9 cellular contexts compared by ENCODE assay signal in genomic region chr10:91887900-91888225, GRCh38. TPM values are rescaled to one million over a fixed set of nuclear protein-coding genes. Genes with fewer than 3 reads are reported as not detected.
DNase-seq lines count a peak whose midpoint lies in the region; ATAC-seq and TF ChIP-seq lines count a peak whose summit lies in the region.
"Had no signal": no experiment of that assay in that cellular context is flagged by ENCODE, and none has a peak within 500 bp of the region (broad histone marks: within the 10 kb centered on the region; RNA-seq: fewer than 3 reads in every experiment).

No MANE protein-coding gene starts in this region.

- TF ChIP-seq POLR2A in heart left ventricle (IDR thresholded peaks at IDR 0.05) (no peak), vagina (IDR thresholded peaks at IDR 0.05) (no peak), erythroblast (IDR thresholded peaks at IDR 0.05; ENCODE audit: low read length) (no peak)

- H3K9ac ChIP-seq in mucosa of stomach (ENCODE audit: low read length): no peak overlapping the region

- ATAC-seq in heart left ventricle (no peak), left cardiac atrium (no peak), HG03175 (IDR thresholded peaks at IDR 0.05; ENCODE audit: unreplicated experiment) (no peak)

- peaks cover 0 to 10% (median 0%) of the 10 kb centered on the region in 9 donors for H3K27me3 ChIP-seq in heart left ventricle
- peaks cover 19% of the 10 kb centered on the region for H3K27me3 ChIP-seq in mucosa of stomach (ENCODE audit: control insufficient read depth, insufficient read depth, low read length)
- H3K27me3 ChIP-seq in vagina: no peaks in the 10 kb centered on the region

- H3K4me3 ChIP-seq in heart left ventricle: peak overlapping the region; percentile 19 to 70 (median 52)
- H3K4me3 ChIP-seq in mucosa of stomach (ENCODE audit: low read length): peak overlapping the region; percentile 54
- peak overlapping the region; percentile 52 to 55 for H3K4me3 ChIP-seq in vagina

- no peak overlapping the region for H3K27ac ChIP-seq in heart left ventricle
- peak overlapping the region; percentile 3 for H3K27ac ChIP-seq in cingulate gyrus (ENCODE audit: low read depth, low read length)
- H3K27ac ChIP-seq in vagina: no peak overlapping the region
- H3K27ac ChIP-seq: epithelial cell of prostate had no signal

- WGBS in heart left ventricle, 4 donors: 13 to 18% (median 16%) methylated on average over 5 of the region's 5 CpGs

- H3K9me3 ChIP-seq in heart left ventricle (no peaks in the 10 kb centered on the region), mucosa of stomach (ENCODE audit: control insufficient read depth, low read length) (no peaks in the 10 kb centered on the region), vagina (no peaks in the 10 kb centered on the region)

- H3K4me1 ChIP-seq in heart left ventricle: peaks cover 0 to 34% (median 23%) of the 10 kb centered on the region in 12 donors
- peaks cover 11% of the 10 kb centered on the region for H3K4me1 ChIP-seq in mucosa of stomach (ENCODE audit: control insufficient read depth, insufficient read depth, low read length)
- H3K4me1 ChIP-seq in vagina: peaks cover 31% of the 10 kb centered on the region

- no peak for TF ChIP-seq CTCF in heart left ventricle (IDR thresholded peaks at IDR 0.05)
- TF ChIP-seq CTCF in vagina (IDR thresholded peaks at IDR 0.05): no peak

- DNase-seq in heart left ventricle (no peak), left cardiac atrium (no peak), vagina (ENCODE audit: extremely low spot score in 2 of 2) (no peak), erythroblast (lab: John Stamatoyannopoulos, UW) (no peak), NCI-H1092 (lab: John Stamatoyannopoulos, UW) (no peak)

- H3K36me3 ChIP-seq in heart left ventricle (no peaks in the 10 kb centered on the region), mucosa of stomach (ENCODE audit: control insufficient read depth, insufficient read depth, low read length) (no peaks in the 10 kb centered on the region), vagina (no peaks in the 10 kb centered on the region)

- intact Hi-C loops in heart left ventricle (cut with DNase I): loop anchor here in 1 of 10 donors (1.0 kb wide), 1 partner anchor 92 kb away; no protein-coding TSS in a partner anchor
- intact Hi-C loops in left cardiac atrium (cut with DNase I): no loop called here
- intact Hi-C loops in vagina (cut with DNase I): no loop called here

RNA-seq across cellular contexts. Expression of gene FGFBP3, which starts 21.4 kb away (rescaled TPM):
- total RNA-seq in heart left ventricle (under 1 TPM in 8 of 9 donors, not detected in 1; 0.16 to 0.81 (median 0.50) TPM), left cardiac atrium (under 1 TPM; 0.53 to 0.81 TPM), vagina (0.74 TPM)
- polyA plus RNA-seq in heart left ventricle: under 1 TPM; 0.18 to 0.46 TPM

RNA-seq across cellular contexts. Expression of gene BTAF1, which starts 35.7 kb away (rescaled TPM):
- 10 to 100 TPM; 10.9 to 22.3 (median 12.0) TPM for total RNA-seq in heart left ventricle
- polyA plus RNA-seq in heart left ventricle: 1 to 10 TPM; 5.5 to 6.5 TPM
- 10 to 100 TPM; 12.0 to 21.9 TPM for total RNA-seq in left cardiac atrium
- 41.0 TPM for total RNA-seq in vagina
